ENCODE assay signal across 8 cellular contexts in genomic region chr9:111621895-111622480, GRCh38. TPM values are rescaled to one million over a fixed set of nuclear protein-coding genes. Genes with fewer than 3 reads are reported as not detected.
A peak's percentile ranks its signal among the peaks of the same experiment; 100 is the strongest.
DNase-seq lines count a peak whose midpoint lies in the region; ATAC-seq and TF ChIP-seq lines count a peak whose summit lies in the region.

No MANE protein-coding gene starts in this region.

- no peak overlapping the region for H3K18ac ChIP-seq in mesenchymal stem cell (ENCODE audit: low read depth in 1 of 2, low read length in 2 of 2)

- H3K9ac ChIP-seq in mesenchymal stem cell (ENCODE audit: low read length): peak overlapping the region; percentile 66

- DNase-seq in AG20443 (ENCODE audit: low spot score): peak; percentile 60
- DNase-seq in GM13977 (ENCODE audit: low spot score): peak; percentile 60
- peak; percentile 53 for DNase-seq in NCI-H460 (ENCODE audit: extremely low read depth, low read depth)
- DNase-seq in choroid plexus epithelial cell (ENCODE audit: low read depth): peak; percentile 81
- DNase-seq in mesenchymal stem cell: peak; percentile 62
- no peak for DNase-seq in DMS79 (lab: John Stamatoyannopoulos, UW)

- no peak overlapping the region for H3K4me2 ChIP-seq in mesenchymal stem cell (ENCODE audit: low read length, poor library complexity, severe bottlenecking)

- H2BK5ac ChIP-seq in mesenchymal stem cell (ENCODE audit: low read depth, low read length, poor library complexity, severe bottlenecking): no peak overlapping the region

- H3K4me3 ChIP-seq in choroid plexus epithelial cell (ENCODE audit: low read depth, low read length): no peak overlapping the region
- H3K4me3 ChIP-seq in mesenchymal stem cell (ENCODE audit: insufficient read depth in 1 of 2, low read depth in 1 of 2, low read length in 2 of 2): no peak overlapping the region

- H2BK12ac ChIP-seq in mesenchymal stem cell (ENCODE audit: low read length in 2 of 2): no peak overlapping the region

- ATAC-seq in GM18505 (IDR thresholded peaks at IDR 0.05; ENCODE audit: unreplicated experiment) (no peak), GM21619 (IDR thresholded peaks at IDR 0.05; ENCODE audit: unreplicated experiment) (no peak)

- H3K36me3 ChIP-seq in mesenchymal stem cell (ENCODE audit: control insufficient read depth in 1 of 2, insufficient read depth in 2 of 2, low read depth in 1 of 2, low read length in 2 of 2): no peaks in the 10 kb centered on the region

- H3K14ac ChIP-seq in mesenchymal stem cell (ENCODE audit: low read length in 2 of 2): no peak overlapping the region

- TF ChIP-seq POLR2A in GM18505 (IDR thresholded peaks at IDR 0.05; ENCODE audit: borderline replicate concordance, extremely low read depth, insufficient read depth, insufficient read length): no peak

- H4K8ac ChIP-seq in mesenchymal stem cell (ENCODE audit: low read length): no peak overlapping the region

- H3K4ac ChIP-seq in mesenchymal stem cell (ENCODE audit: low read depth in 1 of 2, low read length in 2 of 2): no peak overlapping the region

- H3K79me1 ChIP-seq in mesenchymal stem cell (replicated peaks; ENCODE audit: low read length, poor library complexity, severe bottlenecking): no peaks in the 10 kb centered on the region

- H3K23ac ChIP-seq in mesenchymal stem cell (ENCODE audit: low read length in 2 of 2): no peak overlapping the region

- H3K9me3 ChIP-seq in mesenchymal stem cell (ENCODE audit: control insufficient read depth, low read length): no peaks in the 10 kb centered on the region

- H3K4me1 ChIP-seq in mesenchymal stem cell (ENCODE audit: control insufficient read depth, insufficient read depth, low read depth, low read length): no peaks in the 10 kb centered on the region

- H3K27me3 ChIP-seq in mesenchymal stem cell (ENCODE audit: control insufficient read depth in 1 of 2, insufficient read depth in 1 of 2, low read length in 2 of 2): no peaks in the 10 kb centered on the region

- in situ Hi-C loops in GM13977 (cut with MboI; ENCODE audit: low pct_unique_long_range_greater_than_20kb, low sequenced_read_pairs, unreplicated experiment): no loop called here

- no peak overlapping the region for H2BK120ac ChIP-seq in mesenchymal stem cell (ENCODE audit: low read depth, low read length)

- peak; percentile 78 for TF ChIP-seq CTCF in GM13977 (IDR thresholded peaks at IDR 0.05; ENCODE audit: extremely low read depth, insufficient read depth, missing control alignments)
- TF ChIP-seq CTCF in choroid plexus epithelial cell (conservative IDR thresholded peaks at IDR 0.05; ENCODE audit: low read depth, low read length): peak; percentile 100

- H3K27ac ChIP-seq in mesenchymal stem cell (ENCODE audit: low read length, poor library complexity, severe bottlenecking): no peak overlapping the region

- no peak overlapping the region for H2AK5ac ChIP-seq in mesenchymal stem cell (ENCODE audit: low read length, severe bottlenecking)

- H4K91ac ChIP-seq in mesenchymal stem cell (ENCODE audit: low read length): no peak overlapping the region

- no peak overlapping the region for H2AFZ ChIP-seq in mesenchymal stem cell (ENCODE audit: low read depth, low read length)

- 74% methylated on average over 2 of the region's 2 CpGs for WGBS in mesenchymal stem cell

- H2BK15ac ChIP-seq in mesenchymal stem cell (ENCODE audit: low read depth, poor library complexity, severe bottlenecking): no peak overlapping the region

RNA-seq across cellular contexts. Expression of gene DNAJC25, which starts 9.1 kb away (rescaled TPM):
- total RNA-seq in NCI-H460 (2014; rRNA removed; shearing (Covaris generic)): 10.5 and 12.0 TPM in 2 replicates
- polyA plus RNA-seq in NCI-H460 (2014; cell fraction: nucleus; rRNA removed): 13.2 and 16.9 TPM in 2 replicates
- polyA plus RNA-seq in mesenchymal stem cell (2013, experiment 1 of 2): 10.9 TPM
- 11.0 TPM for polyA plus RNA-seq in mesenchymal stem cell (2013, experiment 2 of 2)

RNA-seq across cellular contexts. Expression of gene PTGR1, which starts 22.5 kb away (rescaled TPM):
- 328 and 351 TPM in 2 replicates for total RNA-seq in NCI-H460 (2014; rRNA removed; shearing (Covaris generic))
- 264 and 477 TPM in 2 replicates for polyA plus RNA-seq in NCI-H460 (2014; cell fraction: nucleus; rRNA removed)
- 48.4 TPM for polyA plus RNA-seq in mesenchymal stem cell (2013, experiment 1 of 2)
- 49.3 TPM for polyA plus RNA-seq in mesenchymal stem cell (2013, experiment 2 of 2)

RNA-seq across cellular contexts. Expression of gene GNG10, which starts 39.4 kb away (rescaled TPM):
- total RNA-seq in NCI-H460 (2014; rRNA removed; shearing (Covaris generic)): 114 and 122 TPM in 2 replicates
- 61.5 and 81.5 TPM in 2 replicates for polyA plus RNA-seq in NCI-H460 (2014; cell fraction: nucleus; rRNA removed)
- polyA plus RNA-seq in mesenchymal stem cell (2013, experiment 1 of 2): 56.0 TPM
- 59.4 TPM for polyA plus RNA-seq in mesenchymal stem cell (2013, experiment 2 of 2)
